12 cellular contexts compared by ENCODE assay signal in the genomic region with DNA sequence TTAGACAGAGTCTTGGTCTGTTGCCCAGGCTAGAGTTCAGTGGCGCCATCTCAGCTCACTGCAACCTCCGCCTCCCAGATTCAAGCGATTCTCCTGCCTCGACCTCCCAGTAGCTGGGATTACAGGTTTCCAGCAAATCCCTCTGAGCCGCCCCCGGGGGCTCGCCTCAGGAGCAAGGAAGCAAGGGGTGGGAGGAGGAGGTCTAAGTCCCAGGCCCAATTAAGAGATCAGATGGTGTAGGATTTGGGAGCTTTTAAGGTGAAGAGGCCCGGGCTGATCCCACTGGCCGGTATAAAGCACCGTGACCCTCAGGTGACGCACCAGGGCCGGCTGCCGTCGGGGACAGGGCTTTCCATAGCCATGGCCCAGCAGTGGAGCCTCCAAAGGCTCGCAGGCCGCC. TPM values are rescaled to one million over a fixed set of nuclear protein-coding genes. Genes with fewer than 3 reads are reported as not detected.
"Had no signal": no experiment of that assay in that cellular context is flagged by ENCODE, and none has a peak within 500 bp of the region (broad histone marks: within the 10 kb centered on the region; RNA-seq: fewer than 3 reads in every experiment).

A gene (plus strand): TSS at position 301 of the 400 bp plus-strand sequence. CDS start 60 bp downstream, at position 361.

RNA-seq across cellular contexts. Expression of the gene that starts here (rescaled TPM):
- total RNA-seq: OCI-LY7, PC-3, PC-9, Peyer's patch, Right ventricle myocardium inferior, Right ventricle myocardium superior, RPMI7951, SJCRH30, SJSA1, SK-MEL-5, T-cell had no signal
- polyA plus RNA-seq: SK-N-SH had no signal
